Comparison of ENCODE assay signal across 20 cellular contexts in the genomic region with DNA sequence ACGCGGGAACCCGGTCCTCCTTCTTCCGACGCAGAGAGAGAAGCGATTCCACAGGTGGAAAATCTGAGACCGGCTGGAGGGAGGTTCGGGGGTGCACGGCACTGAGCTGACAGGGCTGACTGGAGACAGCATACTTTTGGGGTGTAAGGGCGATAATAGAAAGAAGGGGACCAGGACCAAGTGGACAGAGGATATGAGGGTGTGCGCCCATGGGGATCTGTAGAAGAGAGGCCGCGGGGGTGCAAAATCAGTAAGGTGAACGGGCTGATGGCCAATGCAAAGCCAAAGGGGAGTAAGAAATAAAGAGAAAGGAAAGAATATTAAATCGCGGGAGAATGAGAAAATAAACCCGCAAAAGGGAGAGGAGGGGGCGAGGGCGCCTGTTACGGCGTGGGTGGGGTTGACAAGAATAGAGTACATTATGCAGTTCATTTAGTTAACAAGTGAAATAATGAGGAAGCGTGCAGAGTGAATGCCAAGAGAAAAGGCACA. TPM values are rescaled to one million over a fixed set of nuclear protein-coding genes. Genes with fewer than 3 reads are reported as not detected.
DNase-seq lines count a peak whose midpoint lies in the region; ATAC-seq and TF ChIP-seq lines count a peak whose summit lies in the region.
"Had no signal": no experiment of that assay in that cellular context is flagged by ENCODE, and none has a peak within 500 bp of the region (broad histone marks: within the 10 kb centered on the region; RNA-seq: fewer than 3 reads in every experiment).

No MANE protein-coding gene starts in this region.

- H3K4me3 Mint-ChIP-seq in activated T-cell treated with anti-CD3 and anti-CD28 coated beads, Interleukin-2, amount 50 U/mL, for 72 hours = peak overlapping the region; percentile 85 to 96
- peak overlapping the region; percentile 62 for H3K4me3 Mint-ChIP-seq in activated CD4-positive, alpha-beta memory T cell treated with anti-CD3 and anti-CD28 coated beads, Interleukin-2, amount 10 ng/mL, durations not matched to agents 7 days and 5 days
- H3K4me3 Mint-ChIP-seq in immature natural killer cell = peak overlapping the region; percentile 78 to 91 (median 87)
- peak overlapping the region; percentile 80 to 85 for H3K4me3 Mint-ChIP-seq in stimulated activated naive CD8-positive, alpha-beta T cell treated with anti-CD3 and anti-CD28 coated beads, Interleukin-15, amount 100 ng/mL, for 72 hours

- H3K27ac ChIP-seq in foreskin keratinocyte = no peak overlapping the region
- H3K27ac ChIP-seq: colonic mucosa, esophagus muscularis mucosa, neutrophil, tibial nerve had no signal

- H3K36me3 Mint-ChIP-seq in activated T-cell treated with anti-CD3 and anti-CD28 coated beads, Interleukin-2, amount 50 U/mL, for 72 hours (ENCODE audit: insufficient read depth in 2 of 2) = peaks cover 5 to 9% of the 10 kb centered on the region in 2 donors
- H3K36me3 Mint-ChIP-seq in activated CD4-positive, alpha-beta memory T cell treated with anti-CD3 and anti-CD28 coated beads, Interleukin-2, amount 10 ng/mL, durations not matched to agents 7 days and 5 days (ENCODE audit: low read depth) = peaks cover 3% of the 10 kb centered on the region
- peaks cover 0 to 4% (median 0%) of the 10 kb centered on the region in 3 donors for H3K36me3 Mint-ChIP-seq in immature natural killer cell

- peaks cover 89% of the 10 kb centered on the region for H3K27me3 Mint-ChIP-seq in activated T-cell treated with anti-CD3 and anti-CD28 coated beads, Interleukin-2, amount 50 U/mL, for 72 hours (ENCODE audit: low read depth)
- H3K27me3 Mint-ChIP-seq in activated CD4-positive, alpha-beta memory T cell treated with anti-CD3 and anti-CD28 coated beads, Interleukin-2, amount 10 ng/mL, durations not matched to agents 7 days and 5 days = peaks cover 81% of the 10 kb centered on the region
- H3K27me3 Mint-ChIP-seq in immature natural killer cell (ENCODE audit: low read depth in 3 of 3) = peaks cover 13 to 55% (median 50%) of the 10 kb centered on the region in 3 donors
- H3K27me3 Mint-ChIP-seq in stimulated activated naive CD8-positive, alpha-beta T cell treated with anti-CD3 and anti-CD28 coated beads, Interleukin-15, amount 100 ng/mL, for 72 hours = peaks cover 94% of the 10 kb centered on the region

- H3K27ac Mint-ChIP-seq in activated T-cell treated with anti-CD3 and anti-CD28 coated beads, Interleukin-2, amount 50 U/mL, for 72 hours = no peak overlapping the region
- no peak overlapping the region for H3K27ac Mint-ChIP-seq in activated CD4-positive, alpha-beta memory T cell treated with anti-CD3 and anti-CD28 coated beads, Interleukin-2, amount 10 ng/mL, durations not matched to agents 7 days and 5 days
- H3K27ac Mint-ChIP-seq in immature natural killer cell = no peak overlapping the region
- H3K27ac Mint-ChIP-seq in stimulated activated naive CD8-positive, alpha-beta T cell treated with anti-CD3 and anti-CD28 coated beads, Interleukin-15, amount 100 ng/mL, for 72 hours = no peak overlapping the region

- POLR2A ChIA-PET in activated CD4-positive, alpha-beta memory T cell treated with anti-CD3 and anti-CD28 coated beads, Interleukin-2, amount 10 ng/mL, durations not matched to agents 7 days and 5 days (lab: Charles Lee) = no interaction called here

- ATAC-seq in activated T-cell treated with anti-CD3 and anti-CD28 coated beads, Interleukin-2, amount 50 U/mL, for 72 hours (replicated peaks in 1 of 2) = no peak
- no peak for ATAC-seq in stimulated activated naive CD8-positive, alpha-beta T cell treated with anti-CD3 and anti-CD28 coated beads, Interleukin-15, amount 100 ng/mL, for 72 hours
- ATAC-seq in foreskin keratinocyte = no peak
- ATAC-seq in HG03196 (IDR thresholded peaks at IDR 0.05; ENCODE audit: unreplicated experiment) = no peak
- ATAC-seq in HG03378 (IDR thresholded peaks at IDR 0.05; ENCODE audit: unreplicated experiment) = no peak

- H3K4me1 Mint-ChIP-seq in activated T-cell treated with anti-CD3 and anti-CD28 coated beads, Interleukin-2, amount 50 U/mL, for 72 hours (ENCODE audit: low read depth) = peaks cover 30% of the 10 kb centered on the region
- H3K4me1 Mint-ChIP-seq in activated CD4-positive, alpha-beta memory T cell treated with anti-CD3 and anti-CD28 coated beads, Interleukin-2, amount 10 ng/mL, durations not matched to agents 7 days and 5 days = peaks cover 28% of the 10 kb centered on the region
- H3K4me1 Mint-ChIP-seq in immature natural killer cell = peaks cover 35% of the 10 kb centered on the region in 2 donors
- H3K4me1 Mint-ChIP-seq in stimulated activated naive CD8-positive, alpha-beta T cell treated with anti-CD3 and anti-CD28 coated beads, Interleukin-15, amount 100 ng/mL, for 72 hours = peaks cover 43% of the 10 kb centered on the region

- CTCF ChIA-PET in activated CD4-positive, alpha-beta memory T cell treated with anti-CD3 and anti-CD28 coated beads, Interleukin-2, amount 10 ng/mL, durations not matched to agents 7 days and 5 days (lab: Charles Lee) = interaction anchor here (1.2 kb wide), 1 partner anchor 162 kb away, joined by 4 read pairs; no protein-coding TSS in a partner anchor

- no peaks in the 10 kb centered on the region for H3K9me3 Mint-ChIP-seq in activated T-cell treated with anti-CD3 and anti-CD28 coated beads, Interleukin-2, amount 50 U/mL, for 72 hours
- H3K9me3 Mint-ChIP-seq in activated CD4-positive, alpha-beta memory T cell treated with anti-CD3 and anti-CD28 coated beads, Interleukin-2, amount 10 ng/mL, durations not matched to agents 7 days and 5 days = no peaks in the 10 kb centered on the region
- H3K9me3 Mint-ChIP-seq in immature natural killer cell = peaks cover 0 to 15% (median 0%) of the 10 kb centered on the region in 6 donors
- H3K9me3 Mint-ChIP-seq in stimulated activated naive CD8-positive, alpha-beta T cell treated with anti-CD3 and anti-CD28 coated beads, Interleukin-15, amount 100 ng/mL, for 72 hours = no peaks in the 10 kb centered on the region

- no peak for DNase-seq in activated T-cell treated with anti-CD3 and anti-CD28 coated beads, Interleukin-2, amount 50 U/mL, for 72 hours
- DNase-seq in activated T-cell treated with anti-CD3 and anti-CD28 coated beads for 4 hours (no peak), immature natural killer cell (no peak), foreskin keratinocyte (no peak)
- DNase-seq in activated CD4-positive, alpha-beta memory T cell treated with anti-CD3 and anti-CD28 coated beads, Interleukin-2, amount 10 ng/mL, durations not matched to agents 7 days and 5 days = no peak
- no peak for DNase-seq in stimulated activated naive CD8-positive, alpha-beta T cell treated with anti-CD3 and anti-CD28 coated beads, Interleukin-15, amount 100 ng/mL, for 72 hours
- DNase-seq: amniotic stem cell, DMS153, NCI-H2029 treated with DMSO at 0.1 percent for 48 hours, NCI-H82 had no signal

- TF ChIP-seq CTCF in foreskin keratinocyte (conservative IDR thresholded peaks at IDR 0.05) = no peak

- H3K27me3 ChIP-seq in foreskin keratinocyte = peaks cover 100% of the 10 kb centered on the region

- H3K4me1 ChIP-seq in foreskin keratinocyte = no peaks in the 10 kb centered on the region
- H3K4me1 ChIP-seq: colonic mucosa had no signal

RNA-seq across cellular contexts. Expression of a gene that starts 0.3 kb away (rescaled TPM):
- not detected for total RNA-seq in activated T-cell treated with anti-CD3 and anti-CD28 coated beads, Interleukin-2, amount 50 U/mL, for 72 hours
- not detected for total RNA-seq in activated CD4-positive, alpha-beta memory T cell treated with anti-CD3 and anti-CD28 coated beads, Interleukin-2, amount 10 ng/mL, durations not matched to agents 7 days and 5 days
- polyA plus RNA-seq in immature natural killer cell = not detected
- total RNA-seq in foreskin keratinocyte = not detected in 2 replicates
- polyA plus RNA-seq in foreskin keratinocyte = not detected in 2 replicates
- total RNA-seq: colonic mucosa, esophagus muscularis mucosa, HT-29, left lobe of liver, M059J, skeletal muscle tissue, tibial nerve had no signal
